Comparison of ENCODE assay signal across 31 cellular contexts in the genomic region with DNA sequence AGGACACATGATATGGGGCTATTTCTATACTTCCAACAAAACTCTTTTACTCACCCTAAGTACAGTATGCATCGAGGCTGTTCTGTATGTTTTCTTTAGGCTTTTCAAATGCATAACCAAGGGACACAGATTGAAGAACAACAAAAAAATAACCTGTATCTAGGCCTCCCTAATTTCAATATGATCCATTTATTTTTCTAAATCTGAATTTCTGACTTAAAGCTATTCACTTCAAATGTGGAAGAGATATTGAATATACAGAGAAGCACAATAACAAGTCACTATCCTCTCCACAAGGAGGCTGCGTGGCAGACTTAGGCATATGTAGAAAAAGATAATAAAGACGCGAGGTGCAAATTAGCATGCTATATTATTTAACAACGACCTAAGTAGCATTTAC. TPM values are rescaled to one million over a fixed set of nuclear protein-coding genes. Genes with fewer than 3 reads are reported as not detected.
A peak's percentile ranks its signal among the peaks of the same experiment; 100 is the strongest.
DNase-seq lines count a peak whose midpoint lies in the region; ATAC-seq and TF ChIP-seq lines count a peak whose summit lies in the region.
"Had no signal": no experiment of that assay in that cellular context is flagged by ENCODE, and none has a peak within 500 bp of the region (broad histone marks: within the 10 kb centered on the region; RNA-seq: fewer than 3 reads in every experiment).

No MANE protein-coding gene starts in this region.

- DNase-seq in HAP-1 (ENCODE audit: low spot score in 2 of 2), result peak; percentile 38 to 79
- DNase-seq in Karpas-422, result peak; percentile 19
- peak; percentile 57 for DNase-seq in osteoblast (ENCODE audit: insufficient read length, low spot score, missing footprints)
- no peak for DNase-seq in omental fat pad (ENCODE audit: low spot score)
- no peak for DNase-seq in HK-2 (ENCODE audit: unreplicated experiment)
- no peak for DNase-seq in HuH-7 (ENCODE audit: low spot score)
- DNase-seq: 8988T; ACHN; AML-193; BE2C; C1 segment of cervical spinal cord; Caco-2; Calu3; CD4-positive, alpha-beta memory T cell; CD4-positive, alpha-beta T cell; CD4-positive, CD25-positive, alpha-beta regulatory T cell; CD8-positive, alpha-beta memory T cell; CD8-positive, alpha-beta T cell; COR-L47; DMS 273 treated with DMSO at 0.1 percent for 48 hours; DMS153; DMS53; DMS79; DMS79 treated with DMSO at 0.1 percent for 48 hours; DND-41; EL had no signal

- no peaks in the 10 kb centered on the region for H3K27me3 ChIP-seq in HAP-1 (ENCODE audit: low read depth)
- H3K27me3 ChIP-seq in Karpas-422 (ENCODE audit: low read length), result no peaks in the 10 kb centered on the region
- H3K27me3 ChIP-seq in osteoblast (ENCODE audit: insufficient read depth, low read length), result no peaks in the 10 kb centered on the region
- H3K27me3 ChIP-seq: BE2C; BLaER1; BLaER1 treated with 17β-estradiol and CSF1 and Interleukin-3, amounts not matched to agents 10 nM and 100 nM had no signal

- H3K36me3 ChIP-seq in HAP-1 (replicated peaks) (no peaks in the 10 kb centered on the region), Karpas-422 (ENCODE audit: insufficient read depth, low read length) (no peaks in the 10 kb centered on the region), osteoblast (ENCODE audit: insufficient read depth, low read length) (no peaks in the 10 kb centered on the region)
- H3K36me3 ChIP-seq: BE2C; BLaER1; BLaER1 treated with 17β-estradiol and CSF1 and Interleukin-3, amounts not matched to agents 10 nM and 100 nM had no signal

- in situ Hi-C loops in HAP-1 (cut with MboI; ENCODE audit: low sequenced_read_pairs), result no loop called here

- no peaks in the 10 kb centered on the region for H4K20me1 ChIP-seq in Karpas-422 (ENCODE audit: insufficient read depth, low read depth, low read length)
- no peaks in the 10 kb centered on the region for H4K20me1 ChIP-seq in osteoblast (ENCODE audit: insufficient read depth, low read length)
- H4K20me1 ChIP-seq: BLaER1; BLaER1 treated with 17β-estradiol and CSF1 and Interleukin-3, amounts not matched to agents 10 nM and 100 nM had no signal

- H3K4me2 ChIP-seq in Karpas-422 (ENCODE audit: low read depth, low read length, poor library complexity, severe bottlenecking) (no peak overlapping the region), osteoblast (ENCODE audit: insufficient read depth, low read length) (no peak overlapping the region)
- H3K4me2 ChIP-seq: A549; BLaER1; BLaER1 treated with 17β-estradiol and CSF1 and Interleukin-3, amounts not matched to agents 10 nM and 100 nM had no signal

- no peaks in the 10 kb centered on the region for H3K9me3 ChIP-seq in HAP-1
- no peaks in the 10 kb centered on the region for H3K9me3 ChIP-seq in Karpas-422 (ENCODE audit: low read length)
- H3K9me3 ChIP-seq in osteoblast (ENCODE audit: low read depth, low read length), result no peaks in the 10 kb centered on the region
- H3K9me3 ChIP-seq: A549, BE2C, BLaER1, Caco-2 had no signal

- H3K4me1 ChIP-seq in HAP-1 (peaks cover 11% of the 10 kb centered on the region), Karpas-422 (ENCODE audit: low read length) (no peaks in the 10 kb centered on the region), osteoblast (ENCODE audit: insufficient read depth, low read length) (no peaks in the 10 kb centered on the region)
- H3K4me1 ChIP-seq: A549; BE2C; BLaER1; BLaER1 treated with 17β-estradiol and CSF1 and Interleukin-3, amounts not matched to agents 10 nM and 100 nM; Caco-2 had no signal

- TF ChIP-seq CTCF in osteoblast (IDR thresholded peaks at IDR 0.05; ENCODE audit: extremely low read depth, low read depth, low read length) (no peak), omental fat pad (IDR thresholded peaks at IDR 0.05) (no peak)

- H3K27ac ChIP-seq in Karpas-422 (ENCODE audit: low read length) (no peak overlapping the region), osteoblast (ENCODE audit: low read depth, low read length) (no peak overlapping the region)
- H3K27ac ChIP-seq: 22Rv1; A549; BLaER1; BLaER1 treated with 17β-estradiol and CSF1 and Interleukin-3, amounts not matched to agents 10 nM and 100 nM; C4-2B had no signal

- no peaks in the 10 kb centered on the region for H3K9me2 ChIP-seq in Karpas-422 (replicated peaks; ENCODE audit: insufficient read depth, low read length)

- H3K4me3 ChIP-seq in HAP-1, result no peak overlapping the region
- no peak overlapping the region for H3K4me3 ChIP-seq in Karpas-422 (ENCODE audit: low read length)
- H3K4me3 ChIP-seq in osteoblast (ENCODE audit: insufficient read depth, low read length), result no peak overlapping the region
- H3K4me3 ChIP-seq: A549; BLaER1; BLaER1 treated with 17β-estradiol and CSF1 and Interleukin-3, amounts not matched to agents 10 nM and 100 nM had no signal

- no peaks in the 10 kb centered on the region for H3K79me2 ChIP-seq in Karpas-422 (ENCODE audit: low read length)
- no peaks in the 10 kb centered on the region for H3K79me2 ChIP-seq in osteoblast (ENCODE audit: insufficient read depth, low read length)

- no peak overlapping the region for H2AFZ ChIP-seq in Karpas-422 (ENCODE audit: low read length)
- H2AFZ ChIP-seq in osteoblast (ENCODE audit: low read length), result no peak overlapping the region

- no peak for ATAC-seq in omental fat pad (ENCODE audit: low FRiP score)
- ATAC-seq: A549; CD8-positive, alpha-beta T cell had no signal

- H3K9ac ChIP-seq in Karpas-422 (ENCODE audit: low read length), result no peak overlapping the region
- H3K9ac ChIP-seq: BLaER1; BLaER1 treated with 17β-estradiol and CSF1 and Interleukin-3, amounts not matched to agents 10 nM and 100 nM had no signal

RNA-seq across cellular contexts. Expression of gene MFF, which starts 39.3 kb away (rescaled TPM):
- 144 and 198 TPM in 2 replicates for total RNA-seq in Karpas-422 (2014; rRNA removed; shearing (Covaris generic); ENCODE audit: low replicate concordance)
- total RNA-seq in osteoblast, result 81.9 and 101 TPM in 2 replicates
- total RNA-seq in omental fat pad, result 10 to 100 TPM; 67.1 to 98.0 (median 87.4) TPM

Comparison
In these comparisons a context has a peak if more than half of its experiments do, and no peak if none do; other contexts are left out.
1. DNase-seq: peak in HAP-1 (2 of 2), Karpas-422 (single experiment) and osteoblast (single experiment); none in omental fat pad (single experiment), HK-2 (single experiment) and HuH-7 (single experiment).